ENCODE assay signal across 12 cellular contexts in the genomic region with DNA sequence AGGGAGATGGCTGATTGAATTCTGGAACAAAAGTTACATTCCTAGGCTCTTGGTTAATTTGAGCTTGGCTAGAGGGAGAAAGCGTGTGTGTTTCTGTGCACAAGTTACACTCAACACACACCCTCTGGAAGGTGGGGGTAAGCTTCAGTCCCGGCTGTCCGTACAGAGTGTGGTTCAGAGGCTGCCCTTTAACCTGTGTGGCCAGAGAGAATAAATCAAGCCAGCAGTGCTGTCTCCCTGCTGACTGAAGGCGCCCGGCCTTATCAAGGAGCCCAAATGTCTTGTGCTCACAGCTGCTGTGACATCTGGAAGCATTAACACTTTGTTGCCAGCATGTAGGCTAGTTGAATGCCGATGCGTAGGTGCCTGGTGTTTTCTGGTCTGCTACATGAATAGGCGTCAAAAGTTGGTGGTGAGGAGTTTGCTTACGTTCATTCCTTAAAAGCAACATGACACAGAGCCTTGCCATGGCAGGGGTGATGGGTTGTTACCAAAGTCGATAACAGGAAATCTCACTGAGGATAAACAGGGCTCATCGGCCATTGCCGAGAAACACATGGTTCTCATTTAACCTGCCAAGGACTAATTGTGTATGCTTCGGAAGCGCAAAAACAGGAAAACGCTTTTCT.
DNase-seq lines count a peak whose midpoint lies in the region; TF ChIP-seq lines count a peak whose summit lies in the region.
"Had no signal": no experiment of that assay in that cellular context is flagged by ENCODE, and none has a peak within 500 bp of the region (broad histone marks: within the 10 kb centered on the region; RNA-seq: fewer than 3 reads in every experiment).

No MANE protein-coding gene starts in this region.

- DNase-seq in ELF-1 (ENCODE audit: low read depth, low spot score) (peak; percentile 61), brain microvascular endothelial cell (peak; percentile 9), kidney glomerular epithelial cell (lab: John Stamatoyannopoulos, UW) (peak; percentile 20), renal cortical epithelial cell (ENCODE audit: low read depth) (peak; percentile 54), cerebellar cortex (ENCODE audit: low spot score) (no peak), NCI-H510A treated with DMSO at 0.1 percent for 48 hours (lab: John Stamatoyannopoulos, UW) (no peak), NCI-H345 (lab: John Stamatoyannopoulos, UW) (no peak), ACHN (no peak)
- DNase-seq: activated B cell treated with CpG ODN at 0.5 μM for 24 hours; left colon; NCI-H2081 treated with DMSO at 0.1 percent for 48 hours; stimulated activated CD4-positive, alpha-beta T cell treated with anti-CD3 and anti-CD28 coated beads, Interleukin-4, amount 100 ng/mL, for 1 hour had no signal

- no peak overlapping the region for H3K27ac ChIP-seq in brain microvascular endothelial cell

- peaks cover 50% of the 10 kb centered on the region for H3K27me3 ChIP-seq in brain microvascular endothelial cell (replicated peaks)

- H3K4me3 ChIP-seq in brain microvascular endothelial cell (ENCODE audit: low read depth, low read length): no peak overlapping the region

- TF ChIP-seq CTCF in brain microvascular endothelial cell (IDR thresholded peaks at IDR 0.05; ENCODE audit: low read depth, low read length, missing control alignments): no peak

- no peaks in the 10 kb centered on the region for H3K36me3 ChIP-seq in brain microvascular endothelial cell (replicated peaks)

- in situ Hi-C loops in brain microvascular endothelial cell (cut with HindIII; ENCODE audit: low pct_ligation_motif_present, low sequenced_read_pairs) (no loop called here), ACHN (cut with HindIII; ENCODE audit: low pct_ligation_motif_present, low pct_unique_long_range_greater_than_20kb, low sequenced_read_pairs) (no loop called here)

Comparison
In these comparisons a context has a peak if more than half of its experiments do, and no peak if none do; other contexts are left out.
1. DNase-seq: peak in ELF-1 (single experiment), brain microvascular endothelial cell (single experiment), kidney glomerular epithelial cell (single experiment) and renal cortical epithelial cell (single experiment); none in cerebellar cortex (single experiment), NCI-H510A treated with DMSO at 0.1 percent for 48 hours (single experiment), NCI-H345 (single experiment) and ACHN (single experiment).